ENCODE assay signal across 8 cellular contexts in genomic region chr10:58435297-58435696, GRCh38. TPM values are rescaled to one million over a fixed set of nuclear protein-coding genes. Genes with fewer than 3 reads are reported as not detected.
DNase-seq lines count a peak whose midpoint lies in the region; ATAC-seq, FAIRE-seq and TF ChIP-seq lines count a peak whose summit lies in the region.

No MANE protein-coding gene starts in this region.

- H3K4me3 ChIP-seq in H1 (ENCODE audit: extremely low read depth in 1 of 4, insufficient read depth in 2 of 4, low read depth in 3 of 4, low read length in 4 of 4) (no peak overlapping the region), prostate gland (no peak overlapping the region), colonic mucosa (no peak overlapping the region)

- H4K8ac ChIP-seq in H1 (ENCODE audit: extremely low read depth, insufficient read depth, low read length) = no peak overlapping the region

- TF ChIP-seq EP300 in H1 (IDR thresholded peaks at IDR 0.05; ENCODE audit: borderline replicate concordance in 1 of 2, low read depth in 2 of 2, low read length in 2 of 2) = no peak

- H3K4me2 ChIP-seq in H1 (ENCODE audit: insufficient read depth in 1 of 2, low read depth in 2 of 2, low read length in 2 of 2) = no peak overlapping the region

- no peak for TF ChIP-seq RAD21 in H1 (IDR thresholded peaks at IDR 0.05 in 1 of 2, conservative IDR thresholded peaks at IDR 0.05 in 1 of 2; ENCODE audit: low read depth in 2 of 2, low read length in 2 of 2)

- no peak overlapping the region for H2BK20ac ChIP-seq in H1 (ENCODE audit: low read length)

- no peak overlapping the region for H3K14ac ChIP-seq in H1 (ENCODE audit: insufficient read length)

- TF ChIP-seq POLR2A in H1 (IDR thresholded peaks at IDR 0.05; ENCODE audit: control extremely low read depth in 1 of 2, low read depth in 2 of 2, low read length in 2 of 2) (no peak), prostate gland (IDR thresholded peaks at IDR 0.05) (no peak)

- intact Hi-C loops in prostate gland (cut with DNase I) (no loop called here), colonic mucosa (cut with DNase I) (no loop called here)

- no peak overlapping the region for H3K23ac ChIP-seq in H1 (ENCODE audit: insufficient read length)

- no peaks in the 10 kb centered on the region for H3K23me2 ChIP-seq in H1 (ENCODE audit: low read depth, low read length)

- H2AFZ ChIP-seq in H1 (ENCODE audit: low read length) = peak overlapping the region; percentile 63

- H4K91ac ChIP-seq in H1 (replicated peaks; ENCODE audit: insufficient read length, low read length) = no peak overlapping the region

- H3K4ac ChIP-seq in H1 (replicated peaks; ENCODE audit: insufficient read length, low read depth, low read length) = no peak overlapping the region

- FAIRE-seq in H1 (lab: Jason Lieb, UNC) = no peak

- H3K4me1 ChIP-seq in H1 (replicated peaks in 1 of 4; ENCODE audit: control insufficient read depth in 3 of 4, insufficient read depth in 4 of 4, low read length in 3 of 4) = peaks cover 0 to 2% (median 0%) of the 10 kb centered on the region in 4 experiments; a peak in 2 of 7 replicates
- no peaks in the 10 kb centered on the region for H3K4me1 ChIP-seq in prostate gland (replicated peaks)
- H3K4me1 ChIP-seq in colonic mucosa = no peaks in the 10 kb centered on the region

- CTCF ChIA-PET in H1 (lab: Charles Lee; ENCODE audit: partially characterized antibody) = interaction anchor here (0.5 to 1.5 kb wide), 5 partner anchors 20 to 277 kb away, joined by 3 to 6 read pairs (median 3); no protein-coding TSS in a partner anchor

- H3K79me2 ChIP-seq in H1 (ENCODE audit: control insufficient read depth in 1 of 2, insufficient read depth in 2 of 2, low read length in 2 of 2) = no peaks in the 10 kb centered on the region

- H3K18ac ChIP-seq in H1 (ENCODE audit: extremely low read depth, low read length) = no peak overlapping the region

- peak; percentile 77 for ATAC-seq in omental fat pad (ENCODE audit: low FRiP score)

- no peak overlapping the region for H2BK5ac ChIP-seq in H1 (ENCODE audit: low read depth, low read length)

- H2BK12ac ChIP-seq in H1 (ENCODE audit: low read depth, low read length) = no peak overlapping the region

- no peak overlapping the region for H2BK120ac ChIP-seq in H1 (replicated peaks; ENCODE audit: low read depth, low read length)

- no peaks in the 10 kb centered on the region for H3K79me1 ChIP-seq in H1 (ENCODE audit: low read depth, low read length)

- WGBS in H1 (ENCODE audit: extremely low coverage in 1 of 2, insufficient coverage in 1 of 2, insufficient read length in 1 of 2, insufficient replicate concordance in 2 of 2, low coverage in 1 of 2, low lambda C conversion rate in 2 of 2, missing lambda C conversion rate in 1 of 2), 2 experiments = 78% methylated on average over 2 of the region's 2 CpGs; no CpG with 5 or more reads in 1 of the 2 experiments
- WGBS in prostate gland = 43% methylated on average over 2 of the region's 2 CpGs

- no peak overlapping the region for H3K56ac ChIP-seq in H1 (replicated peaks; ENCODE audit: insufficient read length, low read depth, low read length)

- H3K9me3 ChIP-seq in H1 (ENCODE audit: insufficient read depth in 2 of 2, low read depth in 1 of 2, low read length in 1 of 2) (no peaks in the 10 kb centered on the region), prostate gland (no peaks in the 10 kb centered on the region), colonic mucosa (no peaks in the 10 kb centered on the region)

- H4K5ac ChIP-seq in H1 (ENCODE audit: insufficient read length, low read depth, low read length) = no peak overlapping the region

- TF ChIP-seq CTCF in H1 (IDR thresholded peaks at IDR 0.05; ENCODE audit: control extremely low read depth in 1 of 3, insufficient read depth in 1 of 3, low read depth in 1 of 3, low read length in 3 of 3) = peak in 1 of 3 experiments; percentile 13; a peak in 1 of 4 replicates
- no peak for TF ChIP-seq CTCF in omental fat pad (IDR thresholded peaks at IDR 0.05)
- TF ChIP-seq CTCF in prostate gland (IDR thresholded peaks at IDR 0.05) = no peak
- no peak for TF ChIP-seq CTCF in colonic mucosa (IDR thresholded peaks at IDR 0.05)

- no peaks in the 10 kb centered on the region for H4K20me1 ChIP-seq in H1 (replicated peaks in 1 of 2; ENCODE audit: control insufficient read depth in 1 of 2, insufficient read depth in 2 of 2, low read length in 2 of 2)

- no peak overlapping the region for H2BK15ac ChIP-seq in H1 (ENCODE audit: low read length)

- no peaks in the 10 kb centered on the region for H3K27me3 ChIP-seq in H1 (replicated peaks in 1 of 4; ENCODE audit: control insufficient read depth in 3 of 4, extremely low read depth in 1 of 4, insufficient read depth in 3 of 4, low read length in 3 of 4)
- no peaks in the 10 kb centered on the region for H3K27me3 ChIP-seq in prostate gland (replicated peaks; ENCODE audit: insufficient read depth)
- no peaks in the 10 kb centered on the region for H3K27me3 ChIP-seq in colonic mucosa

- no peak overlapping the region for H3K9ac ChIP-seq in H1 (replicated peaks in 1 of 4; ENCODE audit: extremely low read depth in 1 of 4, low read depth in 3 of 4, low read length in 3 of 4)
- H3K9ac ChIP-seq in colonic mucosa (ENCODE audit: low read depth in 2 of 2, low read length in 2 of 2) = no peak overlapping the region

- H3K27ac ChIP-seq in H1 (ENCODE audit: low read depth, low read length) (no peak overlapping the region), prostate gland (no peak overlapping the region), colonic mucosa (no peak overlapping the region)

- H3K36me3 ChIP-seq in H1 (ENCODE audit: control insufficient read depth in 2 of 4, insufficient read depth in 4 of 4, low read length in 3 of 4) (no peaks in the 10 kb centered on the region), prostate gland (no peaks in the 10 kb centered on the region), colonic mucosa (no peaks in the 10 kb centered on the region)

- peak; percentile 46 for DNase-seq in ELF-1 (ENCODE audit: low read depth, low spot score)
- DNase-seq in NCI-H446 treated with DMSO at 0.1 percent for 48 hours (lab: John Stamatoyannopoulos, UW) = peak; percentile 12
- DNase-seq in H1 (ENCODE audit: low read depth in 1 of 2, low spot score in 2 of 2) = no peak
- DNase-seq in omental fat pad (ENCODE audit: low spot score) = no peak
- DNase-seq in SIG-M5 (lab: John Stamatoyannopoulos, UW) = no peak
- no peak for DNase-seq in prostate gland (ENCODE audit: low spot score)
- no peak for DNase-seq in colonic mucosa
- no peak for DNase-seq in T-helper 9 cell

- POLR2A ChIA-PET in H1 (lab: Charles Lee; ENCODE audit: partially characterized antibody) = interaction anchor here (0.6 kb wide), 1 partner anchor 370 kb away, joined by 5 read pairs; no protein-coding TSS in a partner anchor

- H2AK5ac ChIP-seq in H1 (ENCODE audit: low read depth, low read length) = no peak overlapping the region

TF ChIP-seq in H1, 55 proteins besides CTCF, POLR2A, EP300 and RAD21 (continues in another document):
- TF ChIP-seq ATF2 (IDR thresholded peaks at IDR 0.05; ENCODE audit: low read length) (no peak), SIX5 (IDR thresholded peaks at IDR 0.05; ENCODE audit: low read depth, low read length) (no peak), CHD1 (IDR thresholded peaks at IDR 0.05; ENCODE audit: low read depth, low read length) (no peak), JUN (IDR thresholded peaks at IDR 0.05; ENCODE audit: low read depth, low read length) (no peak), SIRT6 (IDR thresholded peaks at IDR 0.05; ENCODE audit: low read length) (no peak), MAX (IDR thresholded peaks at IDR 0.05) (no peak), RFX5 (IDR thresholded peaks at IDR 0.05; ENCODE audit: borderline replicate concordance, low read depth, low read length) (no peak), POU5F1 (IDR thresholded peaks at IDR 0.05; ENCODE audit: low read depth, low read length) (no peak), TBP (IDR thresholded peaks at IDR 0.05; ENCODE audit: low read depth, low read length) (no peak), SP1 (IDR thresholded peaks at IDR 0.05; ENCODE audit: low read depth, low read length) (no peak), EGR1 (IDR thresholded peaks at IDR 0.05; ENCODE audit: borderline replicate concordance, low read depth, low read length) (no peak), ASH2L (IDR thresholded peaks at IDR 0.05; ENCODE audit: low read length) (no peak), EZH2 (IDR thresholded peaks at IDR 0.05; ENCODE audit: low read depth, low read length, severe bottlenecking) (no peak), KDM5A (IDR thresholded peaks at IDR 0.05; ENCODE audit: low read length) (no peak)
- TF ChIP-seq, protein P1, sequence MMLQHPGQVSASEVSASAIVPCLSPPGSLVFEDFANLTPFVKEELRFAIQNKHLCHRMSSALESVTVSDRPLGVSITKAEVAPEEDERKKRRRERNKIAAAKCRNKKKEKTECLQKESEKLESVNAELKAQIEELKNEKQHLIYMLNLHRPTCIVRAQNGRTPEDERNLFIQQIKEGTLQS (IDR thresholded peaks at IDR 0.05; ENCODE audit: insufficient read depth, low read depth, low read length) = no peak

RNA-seq across cellular contexts. Expression of gene TFAM, which starts 50.1 kb away (rescaled TPM):
- total RNA-seq in H1 (2021; fragmentation: NEBNext Ultra II Directional; extraction: Animal tissue kit (Norgen Biotek cat#: 25700)) = 97.3 and 97.5 TPM in 2 replicates
- polyA plus RNA-seq in H1 (2011; rRNA removed) = 29.3 and 34.0 TPM in 2 replicates
- polyA plus RNA-seq in H1 (2011; cell fraction: cytosol; rRNA removed) = 30.0 TPM
- polyA plus RNA-seq in H1 (2011; cell fraction: nucleus; rRNA removed) = 26.3 TPM
- 40.4 to 58.0 TPM (median 43.5 TPM) in 4 replicates for polyA plus RNA-seq in H1 (2012, experiment 1 of 2)
- polyA plus RNA-seq in H1 (2012, experiment 2 of 2) = 3.9 TPM
- 89.9 TPM for polyA plus RNA-seq in H1 (2013, experiment 1 of 2)
- 94.8 TPM for polyA plus RNA-seq in H1 (2013, experiment 2 of 2)
- 20.7 and 23.3 TPM in 2 replicates for polyA minus RNA-seq in H1 (2011; rRNA and poly(A)+ RNA removed)
- 20.2 TPM for polyA minus RNA-seq in H1 (2011; cell fraction: cytosol; rRNA and poly(A)+ RNA removed)
- 28.5 TPM for polyA minus RNA-seq in H1 (2011; cell fraction: nucleus; rRNA and poly(A)+ RNA removed)
- total RNA-seq in omental fat pad (10 to 100 TPM; 21.7 to 28.2 (median 23.1) TPM), prostate gland (10 to 100 TPM; 21.0 to 24.4 TPM), colonic mucosa (10 to 100 TPM; 52.6 to 63.1 TPM)

Comparison
In these comparisons a context has a peak if more than half of its experiments do, and no peak if none do; other contexts are left out.
1. DNase-seq: peak in ELF-1 (single experiment) and NCI-H446 treated with DMSO at 0.1 percent for 48 hours (single experiment); none in H1 (0 of 2), omental fat pad (single experiment), SIG-M5 (single experiment), prostate gland (single experiment), colonic mucosa (single experiment) and T-helper 9 cell (single experiment).